In genomic region chr2:240836781-240837467, GRCh38 we compare ENCODE assay signal across 14 cellular contexts. TPM values are rescaled to one million over a fixed set of nuclear protein-coding genes. Genes with fewer than 3 reads are reported as not detected.
DNase-seq lines count a peak whose midpoint lies in the region; ATAC-seq and TF ChIP-seq lines count a peak whose summit lies in the region.
"Had no signal": no experiment of that assay in that cellular context is flagged by ENCODE, and none has a peak within 500 bp of the region (broad histone marks: within the 10 kb centered on the region; RNA-seq: fewer than 3 reads in every experiment).

No MANE protein-coding gene starts in this region.

- no peak overlapping the region for H3K4me3 ChIP-seq in fibroblast of villous mesenchyme (ENCODE audit: low read depth, low read length)
- H3K4me3 ChIP-seq: lower lobe of right lung, Peyer's patch had no signal

- DNase-seq in AG08396 (ENCODE audit: low spot score) (peak; percentile 88), M059J (ENCODE audit: low read depth) (peak; percentile 23), fibroblast of villous mesenchyme (ENCODE audit: low read depth) (peak; percentile 42), myocyte (ENCODE audit: low read depth) (peak; percentile 85), HuH-7 (ENCODE audit: low spot score) (no peak), SKM-1 (lab: John Stamatoyannopoulos, UW; ENCODE audit: unreplicated experiment) (no peak)
- DNase-seq: CD4-positive, alpha-beta T cell; lower lobe of right lung; trophoblast cell had no signal

- TF ChIP-seq CTCF in fibroblast of villous mesenchyme (IDR thresholded peaks at IDR 0.05; ENCODE audit: insufficient read depth, low read depth, low read length) = no peak

- no peak for ATAC-seq in GM21528 (IDR thresholded peaks at IDR 0.05; ENCODE audit: low FRiP score, unreplicated experiment)
- no peak for ATAC-seq in esophagus mucosa

RNA-seq across cellular contexts. Expression of gene KIF1A, which starts 16.9 kb away (rescaled TPM):
- not detected in 2 replicates for total RNA-seq in M059J (2014; rRNA removed; shearing (Covaris generic))
- total RNA-seq in fibroblast of villous mesenchyme (not detected in 2 replicates), myocyte (0.05 and 0.16 TPM in 2 replicates), esophagus mucosa (0.12 TPM)
- 0.72 TPM for polyA plus RNA-seq in myocyte (2012)
- total RNA-seq: bronchial epithelial cell; CD4-positive, alpha-beta T cell had no signal

RNA-seq across cellular contexts. Expression of gene AGXT, which starts 31.7 kb away (rescaled TPM):
- total RNA-seq in M059J (2014; rRNA removed; shearing (Covaris generic)) = not detected in 2 replicates
- total RNA-seq in fibroblast of villous mesenchyme = not detected in 2 replicates
- total RNA-seq in myocyte = not detected in 2 replicates
- not detected for polyA plus RNA-seq in myocyte (2012)
- total RNA-seq in esophagus mucosa = not detected
- total RNA-seq: bronchial epithelial cell; CD4-positive, alpha-beta T cell; lower lobe of right lung had no signal
- polyA plus RNA-seq: esophagus had no signal

RNA-seq across cellular contexts. Expression of gene MAB21L4, which starts 59.0 kb away (rescaled TPM):
- not detected in 2 replicates for total RNA-seq in M059J (2014; rRNA removed; shearing (Covaris generic))
- total RNA-seq in fibroblast of villous mesenchyme = not detected in 2 replicates
- total RNA-seq in myocyte = not detected in 2 replicates
- polyA plus RNA-seq in myocyte (2012) = not detected
- total RNA-seq in esophagus mucosa = 148 TPM
- total RNA-seq: CD4-positive, alpha-beta T cell had no signal

Comparison
In these comparisons a context has a peak if more than half of its experiments do, and no peak if none do; other contexts are left out.
1. DNase-seq: peak in AG08396 (single experiment), M059J (single experiment), fibroblast of villous mesenchyme (single experiment) and myocyte (single experiment); none in HuH-7 (single experiment) and SKM-1 (single experiment).
2. RNA of gene MAB21L4, which starts 59.0 kb away (total RNA-seq): 148 TPM in esophagus mucosa (single experiment); not detected in M059J, not detected in fibroblast of villous mesenchyme and not detected in myocyte; every median in the first group is over 100 times any median in the second.